ENCODE assay signal across 36 cellular contexts in the genomic region with DNA sequence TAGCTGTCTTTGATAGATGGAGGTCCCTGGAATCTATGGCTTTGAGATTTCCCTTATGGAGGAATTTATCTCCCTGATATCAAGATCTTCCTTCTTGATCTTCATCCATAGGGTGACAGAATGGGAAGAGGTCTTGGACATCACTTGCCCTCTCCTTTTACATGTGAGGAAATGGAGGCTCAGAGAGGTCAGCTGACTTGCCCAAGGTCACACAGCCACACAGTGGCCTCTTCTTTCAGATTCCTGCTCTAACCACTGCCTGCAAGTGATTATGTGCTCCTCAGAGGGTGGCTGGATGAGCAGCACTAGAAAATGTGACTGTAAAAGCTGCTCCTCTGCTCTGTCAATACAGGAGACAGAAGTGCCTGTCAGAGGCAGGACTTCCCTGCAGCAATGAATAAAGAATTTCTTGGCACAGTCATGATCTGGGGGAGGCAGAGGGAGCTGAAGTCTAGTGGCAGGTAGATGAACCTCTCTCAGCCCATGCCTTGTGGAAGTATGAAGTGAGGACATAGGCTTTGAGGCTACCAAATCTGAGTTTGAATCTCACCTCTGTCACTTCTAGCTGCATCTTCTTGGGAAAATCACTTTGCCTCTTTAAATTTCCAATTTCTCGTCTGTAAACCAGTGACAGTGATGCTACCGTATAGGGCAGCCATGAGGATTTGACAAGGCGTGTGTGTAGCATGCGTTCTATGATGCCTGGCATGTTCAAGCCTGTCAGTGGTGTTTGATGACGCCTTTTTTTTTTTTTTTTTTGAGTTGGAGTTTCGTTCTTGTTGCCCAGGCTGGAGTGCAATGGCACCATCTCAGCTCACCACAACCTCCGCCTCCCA. TPM values are rescaled to one million over a fixed set of nuclear protein-coding genes. Genes with fewer than 3 reads are reported as not detected.
DNase-seq lines count a peak whose midpoint lies in the region; ATAC-seq, FAIRE-seq and TF ChIP-seq lines count a peak whose summit lies in the region.
"Had no signal": no experiment of that assay in that cellular context is flagged by ENCODE, and none has a peak within 500 bp of the region (broad histone marks: within the 10 kb centered on the region; RNA-seq: fewer than 3 reads in every experiment).

No MANE protein-coding gene starts in this region.

- no peaks in the 10 kb centered on the region for H3K36me3 Mint-ChIP-seq in MCF 10A (ENCODE audit: insufficient read depth, unreplicated experiment)
- no peaks in the 10 kb centered on the region for H3K36me3 Mint-ChIP-seq in type B pancreatic cell
- H3K36me3 Mint-ChIP-seq: activated naive CD8-positive, alpha-beta T cell treated with anti-CD3 and anti-CD28 coated beads for 36 hours; CD4-positive, CD25-positive, alpha-beta regulatory T cell had no signal

- peak overlapping the region; percentile 69 for H3K27ac Mint-ChIP-seq in MCF 10A (ENCODE audit: low read depth, unreplicated experiment)
- H3K27ac Mint-ChIP-seq in type B pancreatic cell: peak overlapping the region; percentile 46
- H3K27ac Mint-ChIP-seq: activated B cell treated with CpG ODN at 0.5 μM for 24 hours; activated naive CD8-positive, alpha-beta T cell treated with anti-CD3 and anti-CD28 coated beads for 36 hours; CD4-positive, CD25-positive, alpha-beta regulatory T cell had no signal

- H4K20me1 ChIP-seq in K562 (replicated peaks; ENCODE audit: control insufficient read depth, insufficient read depth, low read length): peaks cover 5% of the 10 kb centered on the region; the same call in 1 of the 2 replicates

- TF ChIP-seq CTCF in MCF 10A (IDR thresholded peaks at IDR 0.05; ENCODE audit: unreplicated experiment) (no peak), breast epithelium (IDR thresholded peaks at IDR 0.05) (no peak), K562 (IDR thresholded peaks at IDR 0.05 in 2 of 3, conservative IDR thresholded peaks at IDR 0.05 in 1 of 3; ENCODE audit: insufficient read depth in 2 of 3, low read depth in 1 of 3, low read length in 3 of 3) (no peak), type B pancreatic cell (conservative IDR thresholded peaks at IDR 0.05) (no peak), gastroesophageal sphincter (IDR thresholded peaks at IDR 0.05) (no peak)

- TF ChIP-seq POLR2A in breast epithelium (IDR thresholded peaks at IDR 0.05) (no peak), K562 (conservative IDR thresholded peaks at IDR 0.05) (no peak), gastroesophageal sphincter (IDR thresholded peaks at IDR 0.05) (no peak)

- no peaks in the 10 kb centered on the region for H3K4me1 ChIP-seq in breast epithelium
- peaks cover 11 to 20% of the 10 kb centered on the region in 2 experiments; a peak in 4 of 5 replicates for H3K4me1 ChIP-seq in K562 (replicated peaks in 1 of 2; ENCODE audit: control insufficient read depth in 2 of 2, insufficient read depth in 2 of 2, low read length in 2 of 2)
- no peaks in the 10 kb centered on the region for H3K4me1 ChIP-seq in gastroesophageal sphincter
- H3K4me1 ChIP-seq: colonic mucosa, pancreas, Peyer's patch, right atrium auricular region had no signal

- H3K4me3 Mint-ChIP-seq in MCF 10A (ENCODE audit: unreplicated experiment) (peak overlapping the region; percentile 21), type B pancreatic cell (no peak overlapping the region)
- H3K4me3 Mint-ChIP-seq: activated B cell treated with CpG ODN at 0.5 μM for 24 hours; activated naive CD8-positive, alpha-beta T cell treated with anti-CD3 and anti-CD28 coated beads for 36 hours; activated T-cell treated with anti-CD3 and anti-CD28 coated beads, Interleukin-2, amount 50 U/mL, for 4 hours; CD4-positive, CD25-positive, alpha-beta regulatory T cell had no signal

- in situ Hi-C loops in K562 (cut with MboI): no loop called here

- no peak overlapping the region for H3K9ac ChIP-seq in K562 (ENCODE audit: insufficient read depth in 1 of 2, low read depth in 2 of 2, low read length in 2 of 2)

- no peak overlapping the region for H3K4me2 ChIP-seq in K562 (ENCODE audit: insufficient read depth, low read length)

- FAIRE-seq in K562 (lab: Jason Lieb, UNC): no peak
- FAIRE-seq: D721Med, HTR-8/SVneo, pancreas had no signal

- BruUV-seq in MCF 10A (replicated peaks; lab: Mats Ljungman, UMichigan) (no TSS peak), K562 (replicated peaks; lab: Mats Ljungman, UMichigan) (no TSS peak)

- H3K27me3 Mint-ChIP-seq in MCF 10A (ENCODE audit: insufficient read depth, unreplicated experiment): no peaks in the 10 kb centered on the region
- peaks cover 3% of the 10 kb centered on the region for H3K27me3 Mint-ChIP-seq in type B pancreatic cell
- H3K27me3 Mint-ChIP-seq: activated B cell treated with CpG ODN at 0.5 μM for 24 hours had no signal

- H3K27ac ChIP-seq in breast epithelium (no peak overlapping the region), K562 (ENCODE audit: extremely low read depth, low read depth, low read length) (no peak overlapping the region), gastroesophageal sphincter (no peak overlapping the region)
- H3K27ac ChIP-seq: cardiac muscle cell, colonic mucosa, heart right ventricle, pancreas, Peyer's patch, right atrium auricular region, SJSA1 had no signal

- H3K9me1 ChIP-seq in K562 (ENCODE audit: control insufficient read depth, insufficient read depth, low read length): no peaks in the 10 kb centered on the region

- DNase-seq in MCF 10A (ENCODE audit: unreplicated experiment) (peak; percentile 69), breast epithelium (ENCODE audit: low spot score in 2 of 2) (no peak), K562 (ENCODE audit: extremely low read depth in 1 of 4, low spot score in 3 of 4) (no peak), head of caudate nucleus (peak in 25 of 42 donors; percentile 16 to 78 (median 38)), type B pancreatic cell (ENCODE audit: extremely low spot score, unreplicated experiment) (no peak), D341Med (ENCODE audit: low spot score) (no peak), left cardiac atrium (no peak)
- DNase-seq: activated B cell treated with CpG ODN at 0.5 μM for 24 hours; activated gamma-delta T cell; activated naive CD8-positive, alpha-beta T cell treated with anti-CD3 and anti-CD28 coated beads for 36 hours; activated T-cell treated with anti-CD3 and anti-CD28 coated beads, Interleukin-2, amount 50 U/mL, for 4 hours; aorta; CD4-positive, CD25-positive, alpha-beta regulatory T cell; colonic mucosa; effector CD8-positive, alpha-beta T cell; GOT3; heart right ventricle; KG1; MM.1S; NCI-H2029; NCI-H345; NCI-H69; pancreas; stimulated activated CD4-positive, alpha-beta T cell treated with anti-CD3 and anti-CD28 coated beads, Interleukin-1b, Interleukin-23, amount 100 ng/mL, for 48 hours; stimulated activated naive CD8-positive, alpha-beta T cell treated with anti-CD3 and anti-CD28 coated beads, Interleukin-15, Interleukin-2, amounts not matched to agents 100 U/mL and 50 U/mL, for 24 hours; T-helper 1 cell had no signal

- ATAC-seq in K562 (no peak), left cardiac atrium (no peak), gastroesophageal sphincter (no peak)
- ATAC-seq: activated T-cell treated with anti-CD3 and anti-CD28 coated beads, Interleukin-2, amount 50 U/mL, for 4 hours; heart right ventricle; pancreas; stimulated activated naive CD8-positive, alpha-beta T cell treated with anti-CD3 and anti-CD28 coated beads, Interleukin-15, Interleukin-2, amounts not matched to agents 100 U/mL and 50 U/mL, for 24 hours had no signal

- H3K9me3 ChIP-seq in breast epithelium (no peaks in the 10 kb centered on the region), K562 (replicated peaks; ENCODE audit: control insufficient read depth, insufficient read depth, low read depth, low read length) (no peaks in the 10 kb centered on the region), gastroesophageal sphincter (peaks cover 0 to 7% (median 0%) of the 10 kb centered on the region in 3 donors)
- H3K9me3 ChIP-seq: colonic mucosa, pancreas, right atrium auricular region, SJSA1 had no signal

- WGBS in K562 (ENCODE audit: insufficient coverage, low coverage, missing lambda C conversion rate): 6% methylated on average over 5 of the region's 7 CpGs
- 83 to 93% methylated on average over 5 to 6 of the region's 7 CpGs for WGBS in gastroesophageal sphincter (ENCODE audit: low coverage in 1 of 2), 2 donors

- H3K4me3 ChIP-seq in breast epithelium (no peak overlapping the region), K562 (no peak overlapping the region), gastroesophageal sphincter (no peak overlapping the region)
- H3K4me3 ChIP-seq: cardiac muscle cell, colonic mucosa, heart right ventricle, pancreas, Peyer's patch, right atrium auricular region, SJSA1 had no signal

- peaks cover 22% of the 10 kb centered on the region for H3K4me1 Mint-ChIP-seq in MCF 10A (ENCODE audit: insufficient read depth, unreplicated experiment)
- peaks cover 16% of the 10 kb centered on the region for H3K4me1 Mint-ChIP-seq in type B pancreatic cell (ENCODE audit: unreplicated experiment)

- intact Hi-C loops in MCF 10A (cut with micrococcal nuclease) (no loop called here), breast epithelium (cut with DNase I; ENCODE audit: low total_unique reads) (no loop called here), K562 (cut with micrococcal nuclease) (no loop called here), head of caudate nucleus (cut with DNase I) (no loop called here), left cardiac atrium (cut with DNase I) (no loop called here)

- no peaks in the 10 kb centered on the region for H3K79me2 ChIP-seq in K562 (ENCODE audit: control insufficient read depth, insufficient read depth, low read length)

- H3K36me3 ChIP-seq in breast epithelium: no peaks in the 10 kb centered on the region
- no peaks in the 10 kb centered on the region for H3K36me3 ChIP-seq in K562 (ENCODE audit: control insufficient read depth, insufficient read depth, low read length)
- H3K36me3 ChIP-seq in gastroesophageal sphincter: no peaks in the 10 kb centered on the region
- H3K36me3 ChIP-seq: cardiac muscle cell, colonic mucosa, heart right ventricle, pancreas, Peyer's patch, right atrium auricular region, SJSA1 had no signal

- H3K27me3 ChIP-seq in breast epithelium (no peaks in the 10 kb centered on the region), K562 (ENCODE audit: control insufficient read depth in 2 of 2, insufficient read depth in 2 of 2, low read length in 2 of 2) (peaks cover 18 to 51% of the 10 kb centered on the region in 2 experiments; a peak in 4 of 5 replicates), gastroesophageal sphincter (no peaks in the 10 kb centered on the region)
- H3K27me3 ChIP-seq: cardiac muscle cell, colonic mucosa, heart right ventricle, pancreas, Peyer's patch, right atrium auricular region, SJSA1 had no signal

- peaks cover 7% of the 10 kb centered on the region for H3K9me3 Mint-ChIP-seq in MCF 10A (ENCODE audit: unreplicated experiment)
- no peaks in the 10 kb centered on the region for H3K9me3 Mint-ChIP-seq in type B pancreatic cell

- no peak overlapping the region for H2AFZ ChIP-seq in K562 (ENCODE audit: low read depth, low read length)

- POLR2A ChIA-PET in MCF 10A (lab: Yijun Ruan, JAX) (interaction anchor here (0.6 to 0.7 kb wide), 2 partner anchors 27 to 1300 kb away, joined by 3 read pairs; no protein-coding TSS in a partner anchor), K562 (lab: Yijun Ruan, JAX) (interaction anchor here (0.7 to 1.1 kb wide), 4 partner anchors 9 to 99 kb away, joined by 3 to 4 read pairs (median 3); no protein-coding TSS in a partner anchor)

- TF ChIP-seq EP300 in K562 (IDR thresholded peaks at IDR 0.05; ENCODE audit: low read length): no peak
- TF ChIP-seq EP300 in gastroesophageal sphincter (IDR thresholded peaks at IDR 0.05): no peak

- CTCF ChIA-PET in MCF 10A (lab: Yijun Ruan, JAX) (interaction anchor here (0.7 to 1.4 kb wide), 6 partner anchors 10 to 136 kb away, joined by 3 to 6 read pairs (median 4); no protein-coding TSS in a partner anchor), K562 (lab: Yijun Ruan, JAX; ENCODE audit: low intra/inter-chr PET ratio) (no interaction called here)

- no peak for TF ChIP-seq RAD21 in K562 (CRISPR knock-in tag; conservative IDR thresholded peaks at IDR 0.05 in 1 of 2, IDR thresholded peaks at IDR 0.05 in 1 of 2)

RNA-seq across cellular contexts. Expression of gene SSUH2, which starts 12.0 kb away (rescaled TPM):
- total RNA-seq in MCF 10A (2022): 0.32 and 0.51 TPM in 2 replicates
- total RNA-seq in breast epithelium: under 1 TPM in 2 of 3 donors, not detected in 1; 0.15 to 0.33 TPM
- 0.46 TPM in 1 of 2 replicates, not detected in the other for total RNA-seq in K562 (2011; cell fraction: chromatin; rRNA removed; ENCODE audit: low replicate concordance)
- 0.17 and 0.26 TPM in 2 replicates for total RNA-seq in K562 (2011; cell fraction: nucleolus; rRNA removed)
- total RNA-seq in K562 (2011; cell fraction: nucleoplasm; rRNA removed): not detected in 2 replicates
- not detected in 2 replicates for total RNA-seq in K562 (2014; rRNA removed)
- total RNA-seq in K562 (2014; rRNA removed; fragmentation: Illumina TruSeq; extraction: Trizol): not detected in 2 replicates
- 0.15 TPM in 1 of 2 replicates, not detected in the other for total RNA-seq in K562 (2015; rRNA removed; fragmentation: Illumina TruSeq; extraction: Trizol)
- total RNA-seq in K562 (2021): not detected in 2 replicates
- polyA plus RNA-seq in K562 (2011; rRNA removed): 0.15 and 0.17 TPM in 2 replicates
- 0.12 TPM in 1 of 2 replicates, not detected in the other for polyA plus RNA-seq in K562 (2011; cell fraction: cytosol; rRNA removed)
- polyA plus RNA-seq in K562 (2011; cell fraction: nucleus; rRNA removed): 0.55 and 0.69 TPM in 2 replicates
- 0.30 TPM in 1 of 2 replicates, not detected in the other for polyA plus RNA-seq in K562 (2012)
- 0.04 TPM in 1 of 2 replicates, not detected in the other for polyA plus RNA-seq in K562 (2014; fragmentation: Illumina TruSeq; extraction: Trizol)
- polyA plus RNA-seq in K562 (2014; fragmentation: Nextera tagmentation; extraction: Ambion mirVana): under 1 TPM in 1 of 2 experiments, not detected in 1; 0.04 TPM
- polyA plus RNA-seq in K562 (2014; rRNA removed): not detected in 2 replicates
- polyA minus RNA-seq in K562 (2011; rRNA and poly(A)+ RNA removed): not detected in 2 replicates
- not detected in 2 replicates for polyA minus RNA-seq in K562 (2011; cell fraction: cytosol; rRNA and poly(A)+ RNA removed)
- 0.22 TPM in 1 of 2 replicates, not detected in the other for polyA minus RNA-seq in K562 (2011; cell fraction: nucleus; rRNA and poly(A)+ RNA removed)
- total RNA-seq in type B pancreatic cell (ENCODE audit: low replicate concordance): 0.45 and 1.4 TPM in 2 replicates
- total RNA-seq in left cardiac atrium: under 1 TPM; 0.71 to 0.91 TPM
- total RNA-seq in gastroesophageal sphincter: 1 to 10 TPM in 1 of 4 donors, under 1 TPM in 1, not detected in 2; 0.27 to 3.8 TPM
- total RNA-seq: activated B cell treated with CpG ODN at 0.5 μM for 24 hours; activated T-cell treated with anti-CD3 and anti-CD28 coated beads, Interleukin-2, amount 50 U/mL, for 4 hours; CD4-positive, CD25-positive, alpha-beta regulatory T cell; epithelial cell of proximal tubule; fibroblast of villous mesenchyme; lung microvascular endothelial cell had no signal
- polyA plus RNA-seq: cardiac muscle cell; CD4-positive, CD25-positive, alpha-beta regulatory T cell had no signal

Comparison
In these comparisons a context has a peak if more than half of its experiments do, and no peak if none do; other contexts are left out.
1. DNase-seq: peak in MCF 10A (single experiment) and head of caudate nucleus (25 of 42); none in breast epithelium (0 of 2), K562 (0 of 4), type B pancreatic cell (single experiment), D341Med (single experiment) and left cardiac atrium (single experiment).